In the genomic region with DNA sequence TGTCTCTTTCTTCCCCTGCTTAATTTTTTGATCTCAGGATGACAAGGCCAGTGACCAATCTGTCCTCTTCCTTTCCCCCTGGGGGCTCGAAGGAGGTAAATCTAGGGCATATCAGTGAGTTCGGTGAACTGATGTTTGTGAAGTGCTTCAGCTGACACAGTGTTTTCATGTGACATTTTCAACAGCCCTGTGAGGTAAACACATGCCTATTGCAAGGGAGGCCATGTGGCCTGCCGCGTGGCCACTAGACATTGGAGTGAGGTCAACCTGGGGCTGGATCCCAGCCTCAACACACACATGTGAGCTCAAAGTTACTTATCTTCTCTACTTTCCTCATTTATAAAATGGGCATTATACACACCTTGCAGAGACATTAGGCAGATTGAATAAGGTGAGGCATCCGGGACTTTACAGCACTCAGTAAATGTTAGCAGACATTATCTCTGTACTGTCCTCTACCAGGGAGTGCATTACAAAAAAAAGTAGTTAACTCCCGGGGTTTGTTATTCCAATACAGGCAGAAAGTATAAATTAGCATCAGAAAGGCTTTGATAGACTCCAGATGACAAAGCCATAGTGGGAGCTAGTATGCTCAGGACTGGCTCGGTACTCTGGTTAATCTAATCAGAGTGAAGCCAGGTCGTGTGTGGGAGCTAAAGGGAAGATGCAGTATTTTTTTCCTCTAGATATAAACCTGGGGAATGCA, we compare ENCODE assay signal across 1 cellular context.
TF ChIP-seq lines count a peak whose summit lies in the region.

No MANE protein-coding gene starts in this region.

TF ChIP-seq in HepG2, 621 proteins besides CTCF, POLR2A, EP300 and RAD21 (continued from another document):
- TF ChIP-seq, protein P1, sequence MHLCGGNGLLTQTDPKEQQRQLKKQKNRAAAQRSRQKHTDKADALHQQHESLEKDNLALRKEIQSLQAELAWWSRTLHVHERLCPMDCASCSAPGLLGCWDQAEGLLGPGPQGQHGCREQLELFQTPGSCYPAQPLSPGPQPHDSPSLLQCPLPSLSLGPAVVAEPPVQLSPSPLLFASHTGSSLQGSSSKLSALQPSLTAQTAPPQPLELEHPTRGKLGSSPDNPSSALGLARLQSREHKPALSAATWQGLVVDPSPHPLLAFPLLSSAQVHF (CRISPR knock-in tag; IDR thresholded peaks at IDR 0.05), result no peak
- TF ChIP-seq, protein P2, sequence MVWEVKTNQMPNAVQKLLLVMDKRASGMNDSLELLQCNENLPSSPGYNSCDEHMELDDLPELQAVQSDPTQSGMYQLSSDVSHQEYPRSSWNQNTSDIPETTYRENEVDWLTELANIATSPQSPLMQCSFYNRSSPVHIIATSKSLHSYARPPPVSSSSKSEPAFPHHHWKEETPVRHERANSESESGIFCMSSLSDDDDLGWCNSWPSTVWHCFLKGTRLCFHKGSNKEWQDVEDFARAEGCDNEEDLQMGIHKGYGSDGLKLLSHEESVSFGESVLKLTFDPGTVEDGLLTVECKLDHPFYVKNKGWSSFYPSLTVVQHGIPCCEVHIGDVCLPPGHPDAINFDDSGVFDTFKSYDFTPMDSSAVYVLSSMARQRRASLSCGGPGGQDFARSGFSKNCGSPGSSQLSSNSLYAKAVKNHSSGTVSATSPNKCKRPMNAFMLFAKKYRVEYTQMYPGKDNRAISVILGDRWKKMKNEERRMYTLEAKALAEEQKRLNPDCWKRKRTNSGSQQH (CRISPR knock-in tag; IDR thresholded peaks at IDR 0.05; ENCODE audit: low read depth), result no peak
- TF ChIP-seq, protein P3, sequence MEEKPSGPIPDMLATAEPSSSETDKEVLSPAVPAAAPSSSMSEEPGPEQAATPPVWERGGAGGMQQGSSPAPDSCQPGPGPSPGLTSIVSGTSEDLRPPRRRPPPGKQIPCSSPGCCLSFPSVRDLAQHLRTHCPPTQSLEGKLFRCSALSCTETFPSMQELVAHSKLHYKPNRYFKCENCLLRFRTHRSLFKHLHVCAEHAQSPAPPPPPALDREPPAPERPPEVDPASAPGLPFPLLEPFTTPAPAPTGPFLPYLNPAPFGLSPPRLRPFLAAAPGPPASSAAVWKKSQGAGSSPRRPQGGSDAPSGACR (CRISPR knock-in tag; IDR thresholded peaks at IDR 0.05), result no peak
- TF ChIP-seq ZFP41 (CRISPR knock-in tag; IDR thresholded peaks at IDR 0.05; ENCODE audit: borderline replicate concordance) (no peak), MED1 (CRISPR knock-in tag; IDR thresholded peaks at IDR 0.05) (peak; percentile 67; the same call in 1 of the 2 replicates), FOXK1 (CRISPR knock-in tag; IDR thresholded peaks at IDR 0.05; ENCODE audit: borderline replicate concordance, low read depth) (peak; percentile 76; the same call in 1 of the 2 replicates), MLLT10 (CRISPR knock-in tag; IDR thresholded peaks at IDR 0.05) (no peak), ZNF678 (CRISPR knock-in tag; IDR thresholded peaks at IDR 0.05) (no peak), ZBTB3 (CRISPR knock-in tag; IDR thresholded peaks at IDR 0.05; ENCODE audit: borderline replicate concordance, low read depth) (no peak), TBX3 (IDR thresholded peaks at IDR 0.05; ENCODE audit: borderline replicate concordance) (no peak), ZIK1 (CRISPR knock-in tag; IDR thresholded peaks at IDR 0.05; ENCODE audit: borderline replicate concordance, low read depth) (no peak), HOXA9 (CRISPR knock-in tag; IDR thresholded peaks at IDR 0.05; ENCODE audit: borderline replicate concordance) (no peak), HNRNPK (IDR thresholded peaks at IDR 0.05; ENCODE audit: low read depth, low read length, poor library complexity, severe bottlenecking) (no peak), TBP (CRISPR knock-in tag; IDR thresholded peaks at IDR 0.05) (no peak), ZNF570 (CRISPR knock-in tag; IDR thresholded peaks at IDR 0.05; ENCODE audit: borderline replicate concordance) (no peak), ZNF383 (CRISPR knock-in tag; IDR thresholded peaks at IDR 0.05; ENCODE audit: borderline replicate concordance) (no peak), HMG20B (CRISPR knock-in tag; conservative IDR thresholded peaks at IDR 0.05) (no peak), HNRNPLL (IDR thresholded peaks at IDR 0.05; ENCODE audit: low read depth, low read length, poor library complexity, severe bottlenecking) (no peak), SOX13 (IDR thresholded peaks at IDR 0.05) (no peak), SOX13 (CRISPR knock-in tag; conservative IDR thresholded peaks at IDR 0.05 in 1 of 2, IDR thresholded peaks at IDR 0.05 in 1 of 2) (peak in 1 of 2 experiments; percentile 48; a peak in 1 of 4 replicates), FOXJ3 (CRISPR knock-in tag; IDR thresholded peaks at IDR 0.05; ENCODE audit: borderline replicate concordance) (no peak), STAT5B (CRISPR knock-in tag; IDR thresholded peaks at IDR 0.05) (no peak), HDAC6 (IDR thresholded peaks at IDR 0.05; ENCODE audit: low read depth, low read length) (no peak), DNMT3B (CRISPR knock-in tag; conservative IDR thresholded peaks at IDR 0.05) (no peak), EED (CRISPR knock-in tag; IDR thresholded peaks at IDR 0.05) (no peak), ZNF382 (CRISPR knock-in tag; IDR thresholded peaks at IDR 0.05; ENCODE audit: borderline replicate concordance) (no peak), NFKBIZ (CRISPR knock-in tag; IDR thresholded peaks at IDR 0.05) (no peak), ZNF501 (CRISPR knock-in tag; IDR thresholded peaks at IDR 0.05) (no peak)
- TF ChIP-seq, protein P4, sequence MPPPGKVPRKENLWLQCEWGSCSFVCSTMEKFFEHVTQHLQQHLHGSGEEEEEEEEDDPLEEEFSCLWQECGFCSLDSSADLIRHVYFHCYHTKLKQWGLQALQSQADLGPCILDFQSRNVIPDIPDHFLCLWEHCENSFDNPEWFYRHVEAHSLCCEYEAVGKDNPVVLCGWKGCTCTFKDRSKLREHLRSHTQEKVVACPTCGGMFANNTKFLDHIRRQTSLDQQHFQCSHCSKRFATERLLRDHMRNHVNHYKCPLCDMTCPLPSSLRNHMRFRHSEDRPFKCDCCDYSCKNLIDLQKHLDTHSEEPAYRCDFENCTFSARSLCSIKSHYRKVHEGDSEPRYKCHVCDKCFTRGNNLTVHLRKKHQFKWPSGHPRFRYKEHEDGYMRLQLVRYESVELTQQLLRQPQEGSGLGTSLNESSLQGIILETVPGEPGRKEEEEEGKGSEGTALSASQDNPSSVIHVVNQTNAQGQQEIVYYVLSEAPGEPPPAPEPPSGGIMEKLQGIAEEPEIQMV (CRISPR knock-in tag; IDR thresholded peaks at IDR 0.05; ENCODE audit: low read depth), result no peak
- TF ChIP-seq, protein P5, sequence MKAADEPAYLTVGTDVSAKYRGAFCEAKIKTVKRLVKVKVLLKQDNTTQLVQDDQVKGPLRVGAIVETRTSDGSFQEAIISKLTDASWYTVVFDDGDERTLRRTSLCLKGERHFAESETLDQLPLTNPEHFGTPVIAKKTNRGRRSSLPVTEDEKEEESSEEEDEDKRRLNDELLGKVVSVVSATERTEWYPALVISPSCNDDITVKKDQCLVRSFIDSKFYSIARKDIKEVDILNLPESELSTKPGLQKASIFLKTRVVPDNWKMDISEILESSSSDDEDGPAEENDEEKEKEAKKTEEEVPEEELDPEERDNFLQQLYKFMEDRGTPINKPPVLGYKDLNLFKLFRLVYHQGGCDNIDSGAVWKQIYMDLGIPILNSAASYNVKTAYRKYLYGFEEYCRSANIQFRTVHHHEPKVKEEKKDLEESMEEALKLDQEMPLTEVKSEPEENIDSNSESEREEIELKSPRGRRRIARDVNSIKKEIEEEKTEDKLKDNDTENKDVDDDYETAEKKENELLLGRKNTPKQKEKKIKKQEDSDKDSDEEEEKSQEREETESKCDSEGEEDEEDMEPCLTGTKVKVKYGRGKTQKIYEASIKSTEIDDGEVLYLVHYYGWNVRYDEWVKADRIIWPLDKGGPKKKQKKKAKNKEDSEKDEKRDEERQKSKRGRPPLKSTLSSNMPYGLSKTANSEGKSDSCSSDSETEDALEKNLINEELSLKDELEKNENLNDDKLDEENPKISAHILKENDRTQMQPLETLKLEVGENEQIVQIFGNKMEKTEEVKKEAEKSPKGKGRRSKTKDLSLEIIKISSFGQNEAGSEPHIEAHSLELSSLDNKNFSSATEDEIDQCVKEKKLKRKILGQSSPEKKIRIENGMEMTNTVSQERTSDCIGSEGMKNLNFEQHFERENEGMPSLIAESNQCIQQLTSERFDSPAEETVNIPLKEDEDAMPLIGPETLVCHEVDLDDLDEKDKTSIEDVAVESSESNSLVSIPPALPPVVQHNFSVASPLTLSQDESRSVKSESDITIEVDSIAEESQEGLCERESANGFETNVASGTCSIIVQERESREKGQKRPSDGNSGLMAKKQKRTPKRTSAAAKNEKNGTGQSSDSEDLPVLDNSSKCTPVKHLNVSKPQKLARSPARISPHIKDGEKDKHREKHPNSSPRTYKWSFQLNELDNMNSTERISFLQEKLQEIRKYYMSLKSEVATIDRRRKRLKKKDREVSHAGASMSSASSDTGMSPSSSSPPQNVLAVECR (CRISPR knock-in tag; IDR thresholded peaks at IDR 0.05; ENCODE audit: borderline replicate concordance), result peak; percentile 40; the same call in 1 of the 2 replicates
- TF ChIP-seq, protein P6, sequence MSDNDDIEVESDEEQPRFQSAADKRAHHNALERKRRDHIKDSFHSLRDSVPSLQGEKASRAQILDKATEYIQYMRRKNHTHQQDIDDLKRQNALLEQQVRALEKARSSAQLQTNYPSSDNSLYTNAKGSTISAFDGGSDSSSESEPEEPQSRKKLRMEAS (IDR thresholded peaks at IDR 0.05), result peak; percentile 92
- TF ChIP-seq, protein P7, sequence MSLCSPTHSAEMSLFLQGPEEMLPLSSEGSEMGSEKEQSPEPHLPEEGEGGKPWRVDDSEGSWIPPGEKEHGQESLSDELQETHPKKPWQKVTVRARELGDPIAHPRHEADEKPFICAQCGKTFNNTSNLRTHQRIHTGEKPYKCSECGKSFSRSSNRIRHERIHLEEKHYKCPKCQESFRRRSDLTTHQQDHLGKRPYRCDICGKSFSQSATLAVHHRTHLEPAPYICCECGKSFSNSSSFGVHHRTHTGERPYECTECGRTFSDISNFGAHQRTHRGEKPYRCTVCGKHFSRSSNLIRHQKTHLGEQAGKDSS (CRISPR knock-in tag; IDR thresholded peaks at IDR 0.05; ENCODE audit: borderline replicate concordance, low read depth), result no peak
